28 cellular contexts compared by ENCODE assay signal in genomic region chr3:126967386-126967785, GRCh38.
"Had no signal": no experiment of that assay in that cellular context is flagged by ENCODE, and none has a peak within 500 bp of the region (broad histone marks: within the 10 kb centered on the region; RNA-seq: fewer than 3 reads in every experiment).

No MANE protein-coding gene starts in this region.

- H3K4me1 ChIP-seq: stomach, transverse colon, upper lobe of right lung, uterus had no signal

- ATAC-seq: stimulated activated effector memory CD8-positive, alpha-beta T cell treated with anti-CD3 and anti-CD28 coated beads, Interleukin-12 subunit alpha, Interleukin-12 subunit beta, amount 100 ng/mL, for 72 hours; stimulated activated memory B cell treated with anti-CD40 and anti-IgM and Interleukin-4, amounts not matched to agents 10 μg/mL and 1 μg/mL and 100 μg/mL, for 72 hours; stimulated activated naive B cell treated with anti-CD40 and anti-IgM and Interleukin-4, amounts not matched to agents 10 μg/mL and 1 μg/mL and 100 μg/mL, for 72 hours; stimulated activated naive CD8-positive, alpha-beta T cell treated with anti-CD3 and anti-CD28 coated beads, Interleukin-15, amount 100 ng/mL, for 72 hours; stimulated activated naive CD8-positive, alpha-beta T cell treated with anti-CD3 and anti-CD28 coated beads, Interleukin-15, Interleukin-2, amounts not matched to agents 100 U/mL and 50 U/mL, for 24 hours; upper lobe of right lung had no signal

- H3K4me3 ChIP-seq: stomach, suprapubic skin, testis, thoracic aorta, thyroid gland, tibial artery, tibial nerve, transverse colon, upper lobe of left lung, upper lobe of right lung, uterus, vagina had no signal

- H3K27ac ChIP-seq: stomach, suprapubic skin, testis, thoracic aorta, thyroid gland, tibial artery, tibial nerve, transverse colon, upper lobe of left lung, upper lobe of right lung, uterus, vagina had no signal

- H3K4me3 Mint-ChIP-seq: stimulated activated effector memory CD8-positive, alpha-beta T cell treated with anti-CD3 and anti-CD28 coated beads, Interleukin-12 subunit alpha, Interleukin-12 subunit beta, amount 100 ng/mL, for 72 hours; stimulated activated memory B cell treated with anti-CD40 and anti-IgM and Interleukin-4, amounts not matched to agents 10 μg/mL and 1 μg/mL and 100 μg/mL, for 72 hours; stimulated activated naive B cell treated with anti-CD40 and anti-IgM and Interleukin-4, amounts not matched to agents 10 μg/mL and 1 μg/mL and 100 μg/mL, for 72 hours; stimulated activated naive CD8-positive, alpha-beta T cell treated with anti-CD3 and anti-CD28 coated beads, Interleukin-15, amount 100 ng/mL, for 72 hours; stimulated activated naive CD8-positive, alpha-beta T cell treated with anti-CD3 and anti-CD28 coated beads, Interleukin-15, Interleukin-2, amounts not matched to agents 100 ng/mL and 50 ng/mL, for 24 hours; type B pancreatic cell had no signal

- H3K9me3 ChIP-seq: stomach, suprapubic skin, testis, thoracic aorta, thyroid gland, tibial artery, tibial nerve, transverse colon, upper lobe of left lung, upper lobe of right lung, uterus, vagina had no signal

- H3K4me1 Mint-ChIP-seq: stimulated activated effector memory CD8-positive, alpha-beta T cell treated with anti-CD3 and anti-CD28 coated beads, Interleukin-12 subunit alpha, Interleukin-12 subunit beta, amount 100 ng/mL, for 72 hours; stimulated activated naive CD8-positive, alpha-beta T cell treated with anti-CD3 and anti-CD28 coated beads, Interleukin-15, amount 100 ng/mL, for 72 hours had no signal

- H3K9me3 Mint-ChIP-seq: stimulated activated effector memory CD8-positive, alpha-beta T cell treated with anti-CD3 and anti-CD28 coated beads, Interleukin-12 subunit alpha, Interleukin-12 subunit beta, amount 100 ng/mL, for 72 hours; stimulated activated memory B cell treated with anti-CD40 and anti-IgM and Interleukin-4, amounts not matched to agents 10 μg/mL and 1 μg/mL and 100 μg/mL, for 72 hours; stimulated activated naive B cell treated with anti-CD40 and anti-IgM and Interleukin-4, amounts not matched to agents 10 μg/mL and 1 μg/mL and 100 μg/mL, for 72 hours; stimulated activated naive CD8-positive, alpha-beta T cell treated with anti-CD3 and anti-CD28 coated beads, Interleukin-15, amount 100 ng/mL, for 72 hours; stimulated activated naive CD8-positive, alpha-beta T cell treated with anti-CD3 and anti-CD28 coated beads, Interleukin-15, Interleukin-2, amounts not matched to agents 100 ng/mL and 50 ng/mL, for 24 hours; type B pancreatic cell had no signal

- H3K27ac Mint-ChIP-seq: stimulated activated effector memory CD8-positive, alpha-beta T cell treated with anti-CD3 and anti-CD28 coated beads, Interleukin-12 subunit alpha, Interleukin-12 subunit beta, amount 100 ng/mL, for 72 hours; stimulated activated naive B cell treated with anti-CD40 and anti-IgM and Interleukin-4, amounts not matched to agents 10 μg/mL and 1 μg/mL and 100 μg/mL, for 72 hours; stimulated activated naive CD8-positive, alpha-beta T cell treated with anti-CD3 and anti-CD28 coated beads, Interleukin-15, Interleukin-2, amounts not matched to agents 100 ng/mL and 50 ng/mL, for 24 hours; type B pancreatic cell had no signal

- DNase-seq: stimulated activated CD4-positive, alpha-beta T cell treated with anti-CD3 and anti-CD28 coated beads, Interleukin-2, amount 100 ng/mL, for 48 hours; stimulated activated CD4-positive, alpha-beta T cell treated with anti-CD3 and anti-CD28 coated beads, Interleukin-4, amount 100 ng/mL, for 1 hour; stimulated activated CD4-positive, alpha-beta T cell treated with anti-CD3 and anti-CD28 coated beads, Interleukin-4, amount 100 ng/mL, for 24 hours; stimulated activated CD4-positive, alpha-beta T cell treated with anti-CD3 and anti-CD28 coated beads, Interleukin-4, amount 100 ng/mL, for 4 hours; stimulated activated CD8-positive, alpha-beta memory T cell treated with anti-CD3 and anti-CD28 coated beads, Interleukin-4, amount 100 ng/mL, for 48 hours; stimulated activated naive B cell treated with anti-CD40 and anti-IgM and Interleukin-4, amounts not matched to agents 10 μg/mL and 1 μg/mL and 100 μg/mL, for 72 hours; stimulated activated naive CD4-positive, alpha-beta T cell; stimulated activated naive CD4-positive, alpha-beta T cell treated with Interleukin-2 at 50 U/mL for 16 hours; stimulated activated naive CD8-positive, alpha-beta T cell treated with anti-CD3 and anti-CD28 coated beads, Interleukin-15, amount 100 ng/mL, for 72 hours; stimulated activated naive CD8-positive, alpha-beta T cell treated with anti-CD3 and anti-CD28 coated beads, Interleukin-15, Interleukin-2, amounts not matched to agents 100 U/mL and 50 U/mL, for 24 hours; stomach; substantia nigra; testis; thyroid gland; tibial artery; transverse colon; trophoblast cell; upper lobe of right lung; uterus had no signal

- H3K36me3 Mint-ChIP-seq: stimulated activated effector memory CD8-positive, alpha-beta T cell treated with anti-CD3 and anti-CD28 coated beads, Interleukin-12 subunit alpha, Interleukin-12 subunit beta, amount 100 ng/mL, for 72 hours; stimulated activated memory B cell treated with anti-CD40 and anti-IgM and Interleukin-4, amounts not matched to agents 10 μg/mL and 1 μg/mL and 100 μg/mL, for 72 hours; type B pancreatic cell had no signal

- H3K27me3 Mint-ChIP-seq: stimulated activated naive CD8-positive, alpha-beta T cell treated with anti-CD3 and anti-CD28 coated beads, Interleukin-15, amount 100 ng/mL, for 72 hours; type B pancreatic cell had no signal

- H3K27me3 ChIP-seq: suprapubic skin, testis, thyroid gland, tibial nerve, transverse colon, upper lobe of left lung, upper lobe of right lung, uterus, vagina had no signal

- H3K36me3 ChIP-seq: stomach, suprapubic skin, thoracic aorta, thyroid gland, tibial artery, tibial nerve, transverse colon, upper lobe of left lung, upper lobe of right lung, uterus, vagina had no signal
